Comparison of ENCODE assay signal across 8 cellular contexts in genomic region chr11:35619030-35619753, GRCh38. TPM values are rescaled to one million over a fixed set of nuclear protein-coding genes. Genes with fewer than 3 reads are reported as not detected.
A peak's percentile ranks its signal among the peaks of the same experiment; 100 is the strongest.
DNase-seq lines count a peak whose midpoint lies in the region; ATAC-seq and TF ChIP-seq lines count a peak whose summit lies in the region.

No MANE protein-coding gene starts in this region.

- no peaks in the 10 kb centered on the region for H3K9me3 ChIP-seq in CD4-positive, CD25-positive, alpha-beta regulatory T cell (ENCODE audit: control insufficient read depth in 2 of 2, low read length in 2 of 2)
- peaks cover 0 to 4% of the 10 kb centered on the region in 2 donors for H3K9me3 ChIP-seq in lung (ENCODE audit: control insufficient read depth in 2 of 2, insufficient read depth in 1 of 2, low read length in 1 of 2)

- no peaks in the 10 kb centered on the region for H3K36me3 ChIP-seq in CD4-positive, CD25-positive, alpha-beta regulatory T cell (ENCODE audit: control insufficient read depth, insufficient read depth, low read length)
- no peaks in the 10 kb centered on the region for H3K36me3 ChIP-seq in lung (ENCODE audit: control insufficient read depth in 2 of 2, insufficient read depth in 2 of 2, low read length in 2 of 2)

- in situ Hi-C loops in GM18951 (cut with MboI; ENCODE audit: low sequenced_read_pairs, unreplicated experiment), result loop anchor here (10.0 to 25.0 kb wide), 3 partner anchors 193 to 646 kb away; no protein-coding TSS in a partner anchor

- peaks cover 13% of the 10 kb centered on the region for H3K4me1 ChIP-seq in CD4-positive, CD25-positive, alpha-beta regulatory T cell (ENCODE audit: control insufficient read depth, insufficient read depth, low read length, poor library complexity, severe bottlenecking)
- H3K4me1 ChIP-seq in lung (ENCODE audit: control insufficient read depth in 2 of 2, insufficient read depth in 2 of 2, low read length in 2 of 2), result peaks cover 0 to 18% of the 10 kb centered on the region in 2 donors

- H3K4me3 ChIP-seq in CD4-positive, CD25-positive, alpha-beta regulatory T cell (ENCODE audit: low read depth, low read length), result no peak overlapping the region
- H3K4me3 ChIP-seq in lung, result peak overlapping the region; percentile 44

- H3K27ac ChIP-seq in CD4-positive, CD25-positive, alpha-beta regulatory T cell (ENCODE audit: insufficient read depth, low read length, poor library complexity, severe bottlenecking), result no peak overlapping the region
- peak overlapping the region in 1 of 2 donors; percentile 73 for H3K27ac ChIP-seq in lung (ENCODE audit: low read depth in 1 of 2, low read length in 1 of 2)
- H3K27ac ChIP-seq in substantia nigra (ENCODE audit: low read depth, low read length, poor library complexity, severe bottlenecking), result peak overlapping the region; percentile 30

- WGBS in lung, 2 donors, result 1% methylated on average over 73 to 80 of the region's 80 CpGs

- no peak overlapping the region for H3K27ac Mint-ChIP-seq in CD4-positive, CD25-positive, alpha-beta regulatory T cell

- H3K9me3 Mint-ChIP-seq in CD4-positive, CD25-positive, alpha-beta regulatory T cell, result no peaks in the 10 kb centered on the region

- TF ChIP-seq CTCF in lung (IDR thresholded peaks at IDR 0.05; ENCODE audit: control extremely low read depth, extremely low read depth), result no peak

- no peak for ATAC-seq in CD4-positive, CD25-positive, alpha-beta regulatory T cell (ENCODE audit: low read depth in 2 of 2)
- ATAC-seq in HG03175 (IDR thresholded peaks at IDR 0.05; ENCODE audit: unreplicated experiment), result peak; percentile 39
- peak; percentile 28 for ATAC-seq in lung (ENCODE audit: insufficient read depth, low FRiP score)
- ATAC-seq in HG03520 (IDR thresholded peaks at IDR 0.05; ENCODE audit: unreplicated experiment), result no peak

- peaks cover 56% of the 10 kb centered on the region for H3K27me3 Mint-ChIP-seq in CD4-positive, CD25-positive, alpha-beta regulatory T cell

- H3K36me3 Mint-ChIP-seq in CD4-positive, CD25-positive, alpha-beta regulatory T cell, result no peaks in the 10 kb centered on the region

- H3K4me1 Mint-ChIP-seq in CD4-positive, CD25-positive, alpha-beta regulatory T cell, result peaks cover 0 to 15% (median 2%) of the 10 kb centered on the region in 4 donors

- peak in 2 of 3 donors; percentile 8 to 20 for DNase-seq in CD4-positive, CD25-positive, alpha-beta regulatory T cell
- DNase-seq in SHP77 treated with DMSO at 0.1 percent for 48 hours (lab: John Stamatoyannopoulos, UW) (peak; percentile 25), ecto neural progenitor cell (ENCODE audit: low spot score) (peak; percentile 77), lung (ENCODE audit: low spot score) (no peak), substantia nigra (lab: John Stamatoyannopoulos, UW) (peak in 31 of 49 donors; percentile 17 to 75 (median 39))

- TF ChIP-seq POLR2A in GM18951 (IDR thresholded peaks at IDR 0.05; ENCODE audit: extremely low read depth, insufficient read depth, insufficient read length), result peak; percentile 14

- peaks cover 45% of the 10 kb centered on the region for H3K27me3 ChIP-seq in CD4-positive, CD25-positive, alpha-beta regulatory T cell (ENCODE audit: control insufficient read depth, insufficient read depth, low read length)
- no peaks in the 10 kb centered on the region for H3K27me3 ChIP-seq in lung (ENCODE audit: control insufficient read depth, insufficient read depth)

- peak overlapping the region in 1 of 4 donors; percentile 58 for H3K4me3 Mint-ChIP-seq in CD4-positive, CD25-positive, alpha-beta regulatory T cell

RNA-seq across cellular contexts. Expression of gene FJX1, which starts 0.9 kb away (rescaled TPM):
- total RNA-seq in CD4-positive, CD25-positive, alpha-beta regulatory T cell, result not detected
- polyA plus RNA-seq in CD4-positive, CD25-positive, alpha-beta regulatory T cell, result not detected
- 1 to 10 TPM; 2.9 to 4.0 TPM for total RNA-seq in lung
- 1 to 10 TPM; 2.9 to 7.7 TPM for polyA plus RNA-seq in lung

RNA-seq across cellular contexts. Expression of gene TRIM44, which starts 43.4 kb away (rescaled TPM):
- 23.4 TPM for total RNA-seq in CD4-positive, CD25-positive, alpha-beta regulatory T cell
- polyA plus RNA-seq in CD4-positive, CD25-positive, alpha-beta regulatory T cell, result 10 to 100 TPM in 3 of 4 donors, 1 to 10 TPM in 1; 9.4 to 32.8 (median 20.4) TPM
- total RNA-seq in lung, result 10 to 100 TPM; 20.5 to 62.2 TPM
- polyA plus RNA-seq in lung, result 10 to 100 TPM in 1 of 2 donors, 1 to 10 TPM in 1; 9.1 to 24.9 TPM

Comparison
In these comparisons a context has a peak if more than half of its experiments do, and no peak if none do; other contexts are left out.
1. ATAC-seq: peak in HG03175 (single experiment) and lung (single experiment); none in CD4-positive, CD25-positive, alpha-beta regulatory T cell (0 of 2) and HG03520 (single experiment).